In the genomic region with DNA sequence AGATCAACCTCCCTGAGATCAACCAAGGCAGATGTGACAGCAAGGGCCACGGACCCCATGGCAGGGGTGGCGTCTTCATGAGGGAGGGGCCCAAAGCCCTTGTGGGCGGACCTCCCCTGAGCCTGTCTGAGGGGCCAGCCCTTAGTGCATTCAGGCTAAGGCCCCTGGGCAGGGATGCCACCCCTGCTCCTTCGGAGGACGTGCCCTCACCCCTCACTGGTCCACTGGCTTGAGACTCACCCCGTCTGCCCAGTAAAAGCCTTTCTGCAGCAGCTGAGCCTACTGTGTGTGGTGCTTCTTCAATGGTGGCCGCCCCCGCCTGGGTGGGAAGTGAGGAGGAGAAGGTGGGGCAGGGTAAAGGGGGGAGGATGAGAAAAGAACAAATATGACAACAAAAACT, we compare ENCODE assay signal across 27 cellular contexts. TPM values are rescaled to one million over a fixed set of nuclear protein-coding genes. Genes with fewer than 3 reads are reported as not detected.
A peak's percentile ranks its signal among the peaks of the same experiment; 100 is the strongest.
DNase-seq lines count a peak whose midpoint lies in the region; ATAC-seq and TF ChIP-seq lines count a peak whose summit lies in the region.
"Had no signal": no experiment of that assay in that cellular context is flagged by ENCODE, and none has a peak within 500 bp of the region (broad histone marks: within the 10 kb centered on the region; RNA-seq: fewer than 3 reads in every experiment).

No MANE protein-coding gene starts in this region.

- TF ChIP-seq POLR2A in gastroesophageal sphincter (IDR thresholded peaks at IDR 0.05) (no peak), sigmoid colon (IDR thresholded peaks at IDR 0.05) (no peak), upper lobe of left lung (IDR thresholded peaks at IDR 0.05) (peak in 1 of 4 donors; percentile 43)

- intact Hi-C loops in sigmoid colon (cut with DNase I), result no loop called here

- TF ChIP-seq EP300 in gastroesophageal sphincter (IDR thresholded peaks at IDR 0.05), result no peak
- TF ChIP-seq EP300 in sigmoid colon (IDR thresholded peaks at IDR 0.05), result no peak
- no peak for TF ChIP-seq EP300 in upper lobe of left lung (IDR thresholded peaks at IDR 0.05)

- H3K27ac ChIP-seq in gastroesophageal sphincter, result peak overlapping the region in 3 of 4 donors; percentile 45 to 91 (median 75)
- peak overlapping the region in 3 of 4 donors; percentile 18 to 64 (median 56) for H3K27ac ChIP-seq in sigmoid colon
- peak overlapping the region; percentile 65 to 98 (median 96) for H3K27ac ChIP-seq in upper lobe of left lung
- H3K27ac ChIP-seq: testis had no signal

- no peak for TF ChIP-seq CTCF in gastroesophageal sphincter (IDR thresholded peaks at IDR 0.05)
- no peak for TF ChIP-seq CTCF in sigmoid colon (IDR thresholded peaks at IDR 0.05)
- no peak for TF ChIP-seq CTCF in upper lobe of left lung (IDR thresholded peaks at IDR 0.05)
- TF ChIP-seq CTCF in GM20000 (IDR thresholded peaks at IDR 0.05; ENCODE audit: extremely low read depth, missing control alignments), result no peak

- H3K4me3 ChIP-seq in adipocyte (ENCODE audit: low read length) (no peak overlapping the region), gastroesophageal sphincter (no peak overlapping the region), sigmoid colon (no peak overlapping the region), upper lobe of left lung (no peak overlapping the region)
- H3K4me3 ChIP-seq: adrenal gland, testis had no signal

- H3K27me3 ChIP-seq in adipocyte (replicated peaks; ENCODE audit: control insufficient read depth, insufficient read depth, low read length), result no peaks in the 10 kb centered on the region
- no peaks in the 10 kb centered on the region for H3K27me3 ChIP-seq in gastroesophageal sphincter
- H3K27me3 ChIP-seq in sigmoid colon, result no peaks in the 10 kb centered on the region
- H3K27me3 ChIP-seq in upper lobe of left lung, result no peaks in the 10 kb centered on the region
- H3K27me3 ChIP-seq: adrenal gland, testis had no signal

- DNase-seq in adipocyte (ENCODE audit: low read depth), result no peak
- DNase-seq in sigmoid colon, result peak; percentile 78
- peak in 1 of 2 donors; percentile 37 for DNase-seq in upper lobe of left lung
- no peak for DNase-seq in GM20000 (ENCODE audit: low spot score)
- DNase-seq: activated CD4-positive, alpha-beta T cell treated with anti-CD3 and anti-CD28 coated beads, Interleukin-2, amount 10 ng/mL, durations not matched to agents 7 days and 5 days; activated naive CD4-positive, alpha-beta T cell treated with Interleukin-2 at 50 U/mL for 16 hours; activated T-cell treated with anti-CD3 and anti-CD28 coated beads, Interleukin-2, amount 50 U/mL, for 72 hours; adrenal gland; C1 segment of cervical spinal cord; COR-L47; DMS53; effector memory CD4-positive, alpha-beta T cell; foreskin melanocyte; immature natural killer cell; naive B cell; NCI-H1105; NCI-H2029; NCI-H526 treated with DMSO at 0.1 percent for 48 hours; occipital lobe; SIG-M5; stimulated activated CD4-positive, alpha-beta T cell treated with anti-CD3 and anti-CD28 coated beads, Interleukin-2, amount 100 ng/mL, for 48 hours; SW 1271; testis had no signal

- no peaks in the 10 kb centered on the region for H3K9me3 ChIP-seq in adipocyte (ENCODE audit: control insufficient read depth, low read length)
- no peaks in the 10 kb centered on the region for H3K9me3 ChIP-seq in gastroesophageal sphincter
- H3K9me3 ChIP-seq in sigmoid colon, result no peaks in the 10 kb centered on the region
- H3K9me3 ChIP-seq in upper lobe of left lung, result no peaks in the 10 kb centered on the region
- H3K9me3 ChIP-seq: adrenal gland, testis had no signal

- H3K4me1 ChIP-seq in adipocyte (ENCODE audit: control insufficient read depth, insufficient read depth, low read length) (peaks cover 71% of the 10 kb centered on the region), gastroesophageal sphincter (peaks cover 5 to 72% (median 34%) of the 10 kb centered on the region in 3 donors), sigmoid colon (peaks cover 0 to 34% (median 22%) of the 10 kb centered on the region in 4 donors), upper lobe of left lung (peaks cover 54 to 76% (median 65%) of the 10 kb centered on the region in 4 donors)

- peaks cover 78% of the 10 kb centered on the region for H3K36me3 ChIP-seq in adipocyte (ENCODE audit: control insufficient read depth, insufficient read depth, low read length, severe bottlenecking)
- peaks cover 0 to 99% of the 10 kb centered on the region in 2 donors for H3K36me3 ChIP-seq in gastroesophageal sphincter
- peaks cover 22 to 81% (median 39%) of the 10 kb centered on the region in 4 donors for H3K36me3 ChIP-seq in sigmoid colon
- peaks cover 40 to 99% (median 68%) of the 10 kb centered on the region in 4 donors for H3K36me3 ChIP-seq in upper lobe of left lung

- WGBS in gastroesophageal sphincter (ENCODE audit: low coverage in 1 of 2), 2 donors, result no CpG with 5 or more reads among the region's 8 CpGs
- WGBS in sigmoid colon, 2 donors, result 95 to 96% methylated on average over 8 of the region's 8 CpGs
- WGBS in upper lobe of left lung, 2 donors, result 83 to 98% methylated on average over 5 to 8 of the region's 8 CpGs

- peak; percentile 27 for ATAC-seq in gastroesophageal sphincter
- no peak for ATAC-seq in upper lobe of left lung (ENCODE audit: low FRiP score in 2 of 2)
- ATAC-seq in GM21526 (IDR thresholded peaks at IDR 0.05; ENCODE audit: low FRiP score, unreplicated experiment), result no peak
- ATAC-seq in HG03469 (IDR thresholded peaks at IDR 0.05; ENCODE audit: unreplicated experiment), result no peak
- ATAC-seq: activated T-cell treated with anti-CD3 and anti-CD28 coated beads, Interleukin-2, amount 50 U/mL, for 72 hours; WTC11 had no signal

- H3K9ac ChIP-seq in adipocyte (ENCODE audit: low read length), result peak overlapping the region; percentile 73

RNA-seq across cellular contexts. Expression of a gene that starts 8.3 kb away (rescaled TPM):
- total RNA-seq in gastroesophageal sphincter (1,000 to 10,000 TPM in 3 of 4 donors, 100 to 1,000 TPM in 1; 690 to 3,141 (median 1,517) TPM), sigmoid colon (1,000 to 10,000 TPM in 2 of 4 donors, 100 to 1,000 TPM in 2; 616 to 2,079 (median 918) TPM), upper lobe of left lung (1,000 to 10,000 TPM in 4 of 6 donors, 100 to 1,000 TPM in 2; 876 to 1,536 (median 1,027) TPM)
- polyA plus RNA-seq in sigmoid colon, result 1,000 to 10,000 TPM in 1 of 3 donors, 100 to 1,000 TPM in 1, 10 to 100 TPM in 1; 85.1 to 1,326 (median 302) TPM
- total RNA-seq: activated CD4-positive, alpha-beta T cell treated with anti-CD3 and anti-CD28 coated beads, Interleukin-2, amount 10 ng/mL, durations not matched to agents 7 days and 5 days; activated T-cell treated with anti-CD3 and anti-CD28 coated beads, Interleukin-2, amount 50 U/mL, for 72 hours had no signal

RNA-seq across cellular contexts. Expression of a gene that starts 52.1 kb away (rescaled TPM):
- total RNA-seq in gastroesophageal sphincter (100 to 1,000 TPM in 2 of 4 donors, 10 to 100 TPM in 2; 74.2 to 142 (median 97.9) TPM), sigmoid colon (10 to 100 TPM; 55.1 to 73.1 (median 62.8) TPM), upper lobe of left lung (100 to 1,000 TPM; 109 to 166 (median 130) TPM)
- 100 to 1,000 TPM; 153 to 210 (median 195) TPM for polyA plus RNA-seq in sigmoid colon
